1 cellular context compared by ENCODE assay signal in genomic region chr1:230104395-230105244, GRCh38.
A peak's percentile ranks its signal among the peaks of the same experiment; 100 is the strongest.
TF ChIP-seq lines count a peak whose summit lies in the region.

No MANE protein-coding gene starts in this region.

TF ChIP-seq in GM12878, 131 proteins besides CTCF, POLR2A, EP300 and RAD21 (continued from another document):
- TF ChIP-seq ATF7 (IDR thresholded peaks at IDR 0.05; ENCODE audit: low read depth) (0 out of 2 replicates have a peak, but pooled peaks have one; percentile 11), MTA3 (IDR thresholded peaks at IDR 0.05; ENCODE audit: borderline replicate concordance, low read length) (no peak), ZNF622 (IDR thresholded peaks at IDR 0.05) (no peak), MAX (IDR thresholded peaks at IDR 0.05; ENCODE audit: low read depth, low read length) (no peak), ZNF24 (IDR thresholded peaks at IDR 0.05) (no peak), REST (IDR thresholded peaks at IDR 0.05; ENCODE audit: low read depth, low read length) (no peak), EGR1 (IDR thresholded peaks at IDR 0.05; ENCODE audit: borderline replicate concordance in 1 of 2, low read depth in 2 of 2, low read length in 2 of 2) (no peak), NFYA (IDR thresholded peaks at IDR 0.05; ENCODE audit: borderline replicate concordance, low read depth, low read length) (no peak)
